ENCODE assay signal across 17 cellular contexts in the genomic region with DNA sequence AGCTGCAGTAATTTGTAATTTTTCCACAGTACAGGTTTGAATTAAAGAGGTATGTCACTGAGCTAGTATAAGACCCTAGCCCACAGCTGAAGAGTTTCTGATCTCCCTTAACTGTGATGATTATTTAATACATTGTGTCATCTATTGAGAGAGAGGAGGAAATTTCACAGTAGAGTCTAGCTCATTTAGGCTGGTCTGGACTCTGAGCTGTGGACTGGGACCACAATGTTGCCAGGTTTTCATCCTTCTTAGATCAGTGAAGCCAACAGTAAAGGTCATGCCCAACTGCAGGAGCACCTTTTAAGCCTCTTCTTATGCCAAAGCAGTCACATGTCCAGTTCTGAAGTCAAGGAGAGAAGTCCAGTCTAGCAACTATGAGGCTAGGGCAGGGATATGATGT. TPM values are rescaled to one million over a fixed set of nuclear protein-coding genes. Genes with fewer than 3 reads are reported as not detected.
A peak's percentile ranks its signal among the peaks of the same experiment; 100 is the strongest.
DNase-seq lines count a peak whose midpoint lies in the region; ATAC-seq and TF ChIP-seq lines count a peak whose summit lies in the region.
"Had no signal": no experiment of that assay in that cellular context is flagged by ENCODE, and none has a peak within 500 bp of the region (broad histone marks: within the 10 kb centered on the region; RNA-seq: fewer than 3 reads in every experiment).

No MANE protein-coding gene starts in this region.

- no peak for TF ChIP-seq POLR2A in sigmoid colon (IDR thresholded peaks at IDR 0.05)

- no peak overlapping the region for H3K27ac ChIP-seq in CD4-positive, CD25-positive, alpha-beta regulatory T cell (ENCODE audit: insufficient read depth, low read length, poor library complexity, severe bottlenecking)
- H3K27ac ChIP-seq in sigmoid colon, result peak overlapping the region in 3 of 4 donors; percentile 93 to 97 (median 96)
- H3K27ac ChIP-seq: pancreas, SJCRH30 had no signal

- no peak for DNase-seq in CD4-positive, CD25-positive, alpha-beta regulatory T cell
- no peak for DNase-seq in T-cell
- DNase-seq in left lobe of liver (ENCODE audit: low spot score), result no peak
- DNase-seq in sigmoid colon, result no peak
- no peak for DNase-seq in activated T-helper 2 cell treated with anti-CD3 and anti-CD28 coated beads, Interferon-gamma antibody, Interleukin-2, Interleukin-4, amounts not matched to agents 10 μg/mL and 5 μg/mL and 100 μg/mL, durations not matched to agents 14 hours and 24 hours and 36 hours (ENCODE audit: low spot score)
- DNase-seq in NCI-H526 (lab: John Stamatoyannopoulos, UW), result no peak
- DNase-seq: activated CD4-positive, alpha-beta T cell treated with anti-CD3 and anti-CD28 coated beads for 1 hour; activated CD8-positive, alpha-beta memory T cell treated with anti-CD3 and anti-CD28 coated beads, Interleukin-2, amount 10 ng/mL, durations not matched to agents 7 days and 5 days; activated naive CD4-positive, alpha-beta T cell; dermis blood vessel endothelial cell; HCEC 1CT; heart right ventricle; pancreas; SJCRH30 had no signal

- ATAC-seq in CD4-positive, CD25-positive, alpha-beta regulatory T cell (ENCODE audit: low read depth in 2 of 2), result no peak
- no peak for ATAC-seq in T-cell (replicated peaks in 1 of 4)
- ATAC-seq in left lobe of liver, result peak; percentile 67
- ATAC-seq in esophagus mucosa, result no peak
- no peak for ATAC-seq in HG02870 (IDR thresholded peaks at IDR 0.05; ENCODE audit: unreplicated experiment)
- ATAC-seq: activated CD8-positive, alpha-beta memory T cell treated with anti-CD3 and anti-CD28 coated beads, Interleukin-2, amount 10 ng/mL, durations not matched to agents 7 days and 5 days; heart right ventricle had no signal

- intact Hi-C loops in sigmoid colon (cut with DNase I), result no loop called here
- intact Hi-C loops in activated T-helper 2 cell treated with anti-CD3 and anti-CD28 coated beads, Interferon-gamma antibody, Interleukin-2, Interleukin-4, amounts not matched to agents 10 μg/mL and 5 μg/mL and 100 μg/mL, durations not matched to agents 14 hours and 24 hours and 36 hours (cut with micrococcal nuclease), result loop anchor here (5.0 to 10.0 kb wide), 3 partner anchors 37 to 796 kb away; a partner anchor contains a TSS

- H3K27ac Mint-ChIP-seq in CD4-positive, CD25-positive, alpha-beta regulatory T cell, result peak overlapping the region; percentile 54 to 80 (median 72)
- peak overlapping the region in 1 of 2 donors; percentile 26 for H3K27ac Mint-ChIP-seq in T-cell
- H3K27ac Mint-ChIP-seq in activated T-helper 2 cell treated with anti-CD3 and anti-CD28 coated beads, Interferon-gamma antibody, Interleukin-2, Interleukin-4, amounts not matched to agents 10 μg/mL and 5 μg/mL and 100 μg/mL, durations not matched to agents 14 hours and 24 hours and 36 hours, result no peak overlapping the region
- H3K27ac Mint-ChIP-seq: activated CD8-positive, alpha-beta memory T cell treated with anti-CD3 and anti-CD28 coated beads, Interleukin-2, amount 10 ng/mL, durations not matched to agents 7 days and 5 days; brain had no signal

- H3K27me3 Mint-ChIP-seq in CD4-positive, CD25-positive, alpha-beta regulatory T cell, result no peaks in the 10 kb centered on the region
- H3K27me3 Mint-ChIP-seq in T-cell, result no peaks in the 10 kb centered on the region
- no peaks in the 10 kb centered on the region for H3K27me3 Mint-ChIP-seq in activated T-helper 2 cell treated with anti-CD3 and anti-CD28 coated beads, Interferon-gamma antibody, Interleukin-2, Interleukin-4, amounts not matched to agents 10 μg/mL and 5 μg/mL and 100 μg/mL, durations not matched to agents 14 hours and 24 hours and 36 hours (ENCODE audit: low read depth)
- H3K27me3 Mint-ChIP-seq: activated CD8-positive, alpha-beta memory T cell treated with anti-CD3 and anti-CD28 coated beads, Interleukin-2, amount 10 ng/mL, durations not matched to agents 7 days and 5 days had no signal

- CTCF ChIA-PET in T-cell (lab: Charles Lee), result interaction anchor here (0.7 to 5.5 kb wide), 8 partner anchors 9 to 50 kb away, joined by 3 to 32 read pairs (median 4); no protein-coding TSS in a partner anchor

- POLR2A ChIA-PET in T-cell (lab: Charles Lee), result interaction anchor here (0.5 to 2.2 kb wide), 4 partner anchors 8 to 792 kb away, joined by 3 to 7 read pairs (median 4); a partner anchor contains a TSS

- TF ChIP-seq CTCF in sigmoid colon (IDR thresholded peaks at IDR 0.05), result no peak

- H3K4me3 ChIP-seq in CD4-positive, CD25-positive, alpha-beta regulatory T cell (ENCODE audit: low read depth, low read length), result peak overlapping the region; percentile 39
- H3K4me3 ChIP-seq in sigmoid colon, result no peak overlapping the region
- H3K4me3 ChIP-seq: heart right ventricle, pancreas, SJCRH30 had no signal

- peak overlapping the region in 3 of 4 donors; percentile 4 to 19 (median 15) for H3K4me3 Mint-ChIP-seq in CD4-positive, CD25-positive, alpha-beta regulatory T cell
- H3K4me3 Mint-ChIP-seq in T-cell, result peak overlapping the region in 2 of 3 donors; percentile 1 to 61
- H3K4me3 Mint-ChIP-seq in activated T-helper 2 cell treated with anti-CD3 and anti-CD28 coated beads, Interferon-gamma antibody, Interleukin-2, Interleukin-4, amounts not matched to agents 10 μg/mL and 5 μg/mL and 100 μg/mL, durations not matched to agents 14 hours and 24 hours and 36 hours (ENCODE audit: low read depth), result no peak overlapping the region
- H3K4me3 Mint-ChIP-seq: activated CD8-positive, alpha-beta memory T cell treated with anti-CD3 and anti-CD28 coated beads, Interleukin-2, amount 10 ng/mL, durations not matched to agents 7 days and 5 days; brain had no signal

- no peak for TF ChIP-seq EP300 in sigmoid colon (IDR thresholded peaks at IDR 0.05)

- H3K36me3 Mint-ChIP-seq in CD4-positive, CD25-positive, alpha-beta regulatory T cell, result peaks cover 6% of the 10 kb centered on the region
- H3K36me3 Mint-ChIP-seq in T-cell, result peaks cover 14% of the 10 kb centered on the region
- H3K36me3 Mint-ChIP-seq in activated T-helper 2 cell treated with anti-CD3 and anti-CD28 coated beads, Interferon-gamma antibody, Interleukin-2, Interleukin-4, amounts not matched to agents 10 μg/mL and 5 μg/mL and 100 μg/mL, durations not matched to agents 14 hours and 24 hours and 36 hours (ENCODE audit: low read depth), result peaks cover 19% of the 10 kb centered on the region
- H3K36me3 Mint-ChIP-seq: brain had no signal

- H3K9me3 Mint-ChIP-seq in CD4-positive, CD25-positive, alpha-beta regulatory T cell, result no peaks in the 10 kb centered on the region
- no peaks in the 10 kb centered on the region for H3K9me3 Mint-ChIP-seq in T-cell
- H3K9me3 Mint-ChIP-seq in activated T-helper 2 cell treated with anti-CD3 and anti-CD28 coated beads, Interferon-gamma antibody, Interleukin-2, Interleukin-4, amounts not matched to agents 10 μg/mL and 5 μg/mL and 100 μg/mL, durations not matched to agents 14 hours and 24 hours and 36 hours, result no peaks in the 10 kb centered on the region
- H3K9me3 Mint-ChIP-seq: brain had no signal

- H3K4me1 ChIP-seq in CD4-positive, CD25-positive, alpha-beta regulatory T cell (ENCODE audit: control insufficient read depth, insufficient read depth, low read length, poor library complexity, severe bottlenecking), result peaks cover 83% of the 10 kb centered on the region
- peaks cover 0 to 100% (median 67%) of the 10 kb centered on the region in 4 donors for H3K4me1 ChIP-seq in sigmoid colon

- no peaks in the 10 kb centered on the region for H3K36me3 ChIP-seq in CD4-positive, CD25-positive, alpha-beta regulatory T cell (ENCODE audit: control insufficient read depth, insufficient read depth, low read length)
- H3K36me3 ChIP-seq in sigmoid colon, result no peaks in the 10 kb centered on the region
- H3K36me3 ChIP-seq: heart right ventricle, pancreas, SJCRH30 had no signal

- no peaks in the 10 kb centered on the region for H3K9me3 ChIP-seq in CD4-positive, CD25-positive, alpha-beta regulatory T cell (ENCODE audit: control insufficient read depth in 2 of 2, low read length in 2 of 2)
- no peaks in the 10 kb centered on the region for H3K9me3 ChIP-seq in sigmoid colon
- H3K9me3 ChIP-seq: heart right ventricle, pancreas, SJCRH30 had no signal

- peaks cover 76 to 93% (median 84%) of the 10 kb centered on the region in 4 donors for H3K4me1 Mint-ChIP-seq in CD4-positive, CD25-positive, alpha-beta regulatory T cell
- peaks cover 91 to 92% (median 92%) of the 10 kb centered on the region in 3 donors for H3K4me1 Mint-ChIP-seq in T-cell
- peaks cover 62% of the 10 kb centered on the region for H3K4me1 Mint-ChIP-seq in activated T-helper 2 cell treated with anti-CD3 and anti-CD28 coated beads, Interferon-gamma antibody, Interleukin-2, Interleukin-4, amounts not matched to agents 10 μg/mL and 5 μg/mL and 100 μg/mL, durations not matched to agents 14 hours and 24 hours and 36 hours (ENCODE audit: low read depth)
- H3K4me1 Mint-ChIP-seq: brain had no signal

- no peaks in the 10 kb centered on the region for H3K27me3 ChIP-seq in CD4-positive, CD25-positive, alpha-beta regulatory T cell (ENCODE audit: control insufficient read depth, insufficient read depth, low read length)
- no peaks in the 10 kb centered on the region for H3K27me3 ChIP-seq in sigmoid colon
- H3K27me3 ChIP-seq: heart right ventricle, pancreas, SJCRH30 had no signal

RNA-seq across cellular contexts. Expression of a gene that starts 8.9 kb away (rescaled TPM):
- 91.6 TPM for total RNA-seq in CD4-positive, CD25-positive, alpha-beta regulatory T cell
- 100 to 1,000 TPM; 144 to 198 (median 191) TPM for polyA plus RNA-seq in CD4-positive, CD25-positive, alpha-beta regulatory T cell
- 100 to 1,000 TPM; 101 to 132 (median 117) TPM for total RNA-seq in T-cell
- 7.5 TPM for total RNA-seq in left lobe of liver
- 100 to 1,000 TPM; 289 to 514 (median 341) TPM for total RNA-seq in sigmoid colon
- 10 to 100 TPM; 53.5 to 80.7 (median 64.3) TPM for polyA plus RNA-seq in sigmoid colon
- total RNA-seq in activated T-helper 2 cell treated with anti-CD3 and anti-CD28 coated beads, Interferon-gamma antibody, Interleukin-2, Interleukin-4, amounts not matched to agents 10 μg/mL and 5 μg/mL and 100 μg/mL, durations not matched to agents 14 hours and 24 hours and 36 hours, result 44.3 and 46.3 TPM in 2 replicates
- total RNA-seq in esophagus mucosa, result 52.9 TPM
